In the genomic region with DNA sequence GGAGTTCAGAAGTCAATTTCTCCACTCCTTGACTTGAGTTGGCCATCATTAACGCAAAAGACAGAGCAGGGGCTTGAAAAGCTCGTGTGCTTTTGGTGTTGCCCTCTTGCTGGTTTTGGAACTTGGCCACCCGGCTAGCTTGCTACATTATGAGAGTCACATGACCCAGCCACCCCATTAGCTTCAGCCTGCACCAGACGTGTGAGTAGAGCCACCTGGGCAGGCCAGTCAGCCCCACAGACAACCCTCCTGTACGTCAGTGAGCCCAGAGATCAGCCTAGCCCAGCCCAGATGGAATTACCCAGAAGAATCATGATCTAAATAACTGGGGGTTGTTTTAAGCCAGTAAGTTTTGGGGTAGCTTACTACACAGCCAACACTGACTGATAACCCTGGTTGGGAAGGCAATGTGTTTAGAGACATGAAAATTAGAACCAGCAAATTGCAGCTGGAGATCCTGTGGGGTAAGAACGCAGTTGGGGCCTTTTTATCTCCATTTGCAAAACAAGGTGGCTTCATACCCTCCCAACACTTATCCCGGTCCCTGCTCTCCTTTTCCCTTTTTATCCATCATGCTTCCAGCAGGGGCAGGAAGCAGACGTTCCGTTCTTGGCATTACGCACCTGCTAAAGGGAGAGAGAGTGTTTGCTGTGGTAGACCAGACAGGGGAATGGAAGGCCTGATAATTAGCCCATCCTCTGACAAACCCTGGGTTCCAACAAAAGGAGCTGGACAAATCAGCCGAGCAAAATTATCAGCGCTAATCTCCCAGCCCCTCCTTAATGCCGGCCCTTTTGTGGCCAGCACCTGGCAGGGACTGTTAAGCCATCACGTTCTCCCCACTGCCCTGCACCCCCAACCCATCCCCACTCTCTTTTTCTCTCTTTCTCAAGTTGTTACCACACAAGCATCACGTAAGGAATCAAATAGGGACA, we compare ENCODE assay signal across 1 cellular context.
TF ChIP-seq lines count a peak whose summit lies in the region.

No MANE protein-coding gene starts in this region.

TF ChIP-seq in H1, 55 proteins besides CTCF, POLR2A, EP300 and RAD21:
- TF ChIP-seq ASH2L (IDR thresholded peaks at IDR 0.05; ENCODE audit: low read length) (no peak), TEAD4 (IDR thresholded peaks at IDR 0.05; ENCODE audit: low read depth, low read length) (no peak), TCF12 (IDR thresholded peaks at IDR 0.05; ENCODE audit: low read depth, low read length) (no peak), CTBP2 (IDR thresholded peaks at IDR 0.05; ENCODE audit: borderline replicate concordance, insufficient read depth, insufficient read length, low read length) (no peak), SIRT6 (IDR thresholded peaks at IDR 0.05; ENCODE audit: low read length) (no peak), CBX5 (IDR thresholded peaks at IDR 0.05; ENCODE audit: low read depth, low read length) (no peak), EGR1 (IDR thresholded peaks at IDR 0.05; ENCODE audit: borderline replicate concordance, low read depth, low read length) (no peak), TAF1 (IDR thresholded peaks at IDR 0.05; ENCODE audit: low read depth, low read length) (no peak), KDM4A (IDR thresholded peaks at IDR 0.05; ENCODE audit: low read depth, low read length, severe bottlenecking) (no peak)
- TF ChIP-seq, protein P1, sequence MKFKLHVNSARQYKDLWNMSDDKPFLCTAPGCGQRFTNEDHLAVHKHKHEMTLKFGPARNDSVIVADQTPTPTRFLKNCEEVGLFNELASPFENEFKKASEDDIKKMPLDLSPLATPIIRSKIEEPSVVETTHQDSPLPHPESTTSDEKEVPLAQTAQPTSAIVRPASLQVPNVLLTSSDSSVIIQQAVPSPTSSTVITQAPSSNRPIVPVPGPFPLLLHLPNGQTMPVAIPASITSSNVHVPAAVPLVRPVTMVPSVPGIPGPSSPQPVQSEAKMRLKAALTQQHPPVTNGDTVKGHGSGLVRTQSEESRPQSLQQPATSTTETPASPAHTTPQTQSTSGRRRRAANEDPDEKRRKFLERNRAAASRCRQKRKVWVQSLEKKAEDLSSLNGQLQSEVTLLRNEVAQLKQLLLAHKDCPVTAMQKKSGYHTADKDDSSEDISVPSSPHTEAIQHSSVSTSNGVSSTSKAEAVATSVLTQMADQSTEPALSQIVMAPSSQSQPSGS (IDR thresholded peaks at IDR 0.05; ENCODE audit: low read length), result no peak
